9 cellular contexts compared by ENCODE assay signal in the genomic region with DNA sequence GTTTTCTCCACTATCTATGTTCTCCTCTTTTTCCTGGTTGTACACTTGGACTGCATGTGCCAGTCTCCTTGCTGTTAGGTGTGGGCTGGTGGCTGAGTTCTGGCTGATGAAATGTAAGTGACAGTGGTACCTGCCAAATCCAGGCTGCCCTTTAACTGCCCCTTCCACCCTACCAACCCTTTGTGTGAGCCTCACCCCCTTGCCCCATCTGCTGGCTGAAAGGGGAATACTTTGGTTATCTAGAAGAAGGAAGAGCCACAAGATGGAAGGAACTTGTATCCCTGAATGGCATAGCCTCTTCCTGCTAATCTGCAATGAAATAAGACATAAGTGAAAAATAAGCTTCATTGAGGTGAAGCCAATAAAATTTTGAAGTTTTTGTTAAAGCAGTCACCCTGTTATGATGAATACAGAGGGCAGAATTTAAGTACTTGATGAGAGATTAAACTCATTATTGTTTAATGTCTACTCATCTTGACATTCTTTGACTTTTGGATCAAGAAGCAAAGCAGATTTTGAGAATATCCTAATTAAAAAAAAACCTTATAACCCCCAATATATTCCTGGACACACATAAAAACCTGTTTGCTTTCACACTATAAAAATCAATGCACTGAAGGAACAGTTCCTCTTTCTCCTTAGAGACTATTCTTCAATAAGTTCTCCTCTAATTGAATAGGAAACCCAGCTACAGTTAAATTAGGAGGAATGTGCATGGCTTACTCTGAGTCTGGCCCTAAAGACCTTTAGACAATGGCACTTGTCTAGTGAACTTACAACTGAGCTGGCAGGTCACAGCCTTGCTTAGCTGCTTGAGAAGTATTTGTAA.
DNase-seq lines count a peak whose midpoint lies in the region; ATAC-seq lines count a peak whose summit lies in the region.
"Had no signal": no experiment of that assay in that cellular context is flagged by ENCODE, and none has a peak within 500 bp of the region (broad histone marks: within the 10 kb centered on the region; RNA-seq: fewer than 3 reads in every experiment).

No MANE protein-coding gene starts in this region.

- ATAC-seq in left cardiac atrium (peak; percentile 81 to 89), HG03457 (IDR thresholded peaks at IDR 0.05; ENCODE audit: unreplicated experiment) (no peak), GM21515 (IDR thresholded peaks at IDR 0.05; ENCODE audit: unreplicated experiment) (no peak)

- no peak overlapping the region for H3K4me3 Mint-ChIP-seq in stimulated activated naive CD8-positive, alpha-beta T cell treated with anti-CD3 and anti-CD28 coated beads, Interleukin-15, Interleukin-2, amounts not matched to agents 100 ng/mL and 50 ng/mL, for 24 hours

- peaks cover 4% of the 10 kb centered on the region for H3K36me3 Mint-ChIP-seq in stimulated activated naive CD8-positive, alpha-beta T cell treated with anti-CD3 and anti-CD28 coated beads, Interleukin-15, Interleukin-2, amounts not matched to agents 100 ng/mL and 50 ng/mL, for 24 hours (ENCODE audit: low read depth)

- H3K27ac Mint-ChIP-seq in stimulated activated naive CD8-positive, alpha-beta T cell treated with anti-CD3 and anti-CD28 coated beads, Interleukin-15, Interleukin-2, amounts not matched to agents 100 ng/mL and 50 ng/mL, for 24 hours: peak overlapping the region; percentile 34

- H3K36me3 ChIP-seq in H7 (replicated peaks; ENCODE audit: control insufficient read depth, insufficient read depth, low read length): no peaks in the 10 kb centered on the region

- peaks cover 54% of the 10 kb centered on the region for H3K4me1 Mint-ChIP-seq in stimulated activated naive CD8-positive, alpha-beta T cell treated with anti-CD3 and anti-CD28 coated beads, Interleukin-15, Interleukin-2, amounts not matched to agents 100 ng/mL and 50 ng/mL, for 24 hours (ENCODE audit: low read depth)

- intact Hi-C loops in left cardiac atrium (cut with DNase I): loop anchor here in 1 of 2 donors (5.0 to 10.0 kb wide), 2 partner anchors 163 to 261 kb away; partner anchors contain the start of gene BTG1

- DNase-seq in COLO668 (lab: John Stamatoyannopoulos, UW; ENCODE audit: unreplicated experiment) (peak; percentile 66), H7 (peak; percentile 44), NCI-H345 treated with DMSO at 0.1 percent for 48 hours (lab: John Stamatoyannopoulos, UW; ENCODE audit: unreplicated experiment) (peak; percentile 2), left cardiac atrium (peak; percentile 52)
- peak; percentile 62 to 73 for DNase-seq in activated CD4-positive, alpha-beta T cell treated with anti-CD3 and anti-CD28 coated beads, Interleukin-2, amount 50 U/mL, for 48 hours

- H3K27me3 ChIP-seq in H7 (ENCODE audit: control insufficient read depth, insufficient read depth, low read length): no peaks in the 10 kb centered on the region

- no peaks in the 10 kb centered on the region for H3K27me3 Mint-ChIP-seq in stimulated activated naive CD8-positive, alpha-beta T cell treated with anti-CD3 and anti-CD28 coated beads, Interleukin-15, Interleukin-2, amounts not matched to agents 100 ng/mL and 50 ng/mL, for 24 hours

- peaks cover 11% of the 10 kb centered on the region for H3K9me3 Mint-ChIP-seq in stimulated activated naive CD8-positive, alpha-beta T cell treated with anti-CD3 and anti-CD28 coated beads, Interleukin-15, Interleukin-2, amounts not matched to agents 100 ng/mL and 50 ng/mL, for 24 hours

- no peak overlapping the region for H3K4me3 ChIP-seq in H7 (ENCODE audit: insufficient read depth, low read depth, low read length)
- H3K4me3 ChIP-seq: SK-N-MC had no signal

Comparison
In these comparisons a context has a peak if more than half of its experiments do, and no peak if none do; other contexts are left out.
1. DNase-seq: peak in every context shown above with its lines; median percentile 68 in activated CD4-positive, alpha-beta T cell treated with anti-CD3 and anti-CD28 coated beads, Interleukin-2, amount 50 U/mL, for 48 hours; 66 in COLO668; 52 in left cardiac atrium; 44 in H7; 2 in NCI-H345 treated with DMSO at 0.1 percent for 48 hours.
2. ATAC-seq: peak in left cardiac atrium (2 of 2); none in HG03457 (single experiment) and GM21515 (single experiment).